ENCODE assay signal across 1 cellular context in the genomic region with DNA sequence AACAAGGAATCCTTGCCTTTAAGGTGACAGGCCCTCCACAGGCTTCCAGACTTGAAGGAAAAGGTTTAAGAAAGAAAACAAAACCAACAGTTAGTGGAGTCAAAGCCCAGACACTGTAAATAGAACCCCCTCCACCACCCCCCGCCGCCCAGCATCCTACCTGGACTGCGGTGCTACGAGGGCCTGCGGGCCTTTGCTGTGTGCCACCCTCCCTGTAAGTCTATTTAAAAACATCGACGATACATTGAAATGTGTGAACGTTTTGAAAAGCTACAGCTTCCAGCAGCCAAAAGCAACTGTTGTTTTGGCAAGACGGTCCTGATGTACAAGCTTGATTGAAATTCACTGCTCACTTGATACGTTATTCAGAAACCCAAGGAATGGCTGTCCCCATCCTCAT.
TF ChIP-seq lines count a peak whose summit lies in the region.

No MANE protein-coding gene starts in this region.

TF ChIP-seq in GM12878, 131 proteins besides CTCF, POLR2A, EP300 and RAD21:
- TF ChIP-seq MTA2 (IDR thresholded peaks at IDR 0.05; ENCODE audit: low read depth) (no peak), GATAD2B (conservative IDR thresholded peaks at IDR 0.05; ENCODE audit: low read depth) (no peak), CBFB (IDR thresholded peaks at IDR 0.05; ENCODE audit: low read depth) (no peak), POLR2AphosphoS5 (IDR thresholded peaks at IDR 0.05; ENCODE audit: low read length) (no peak), PML (IDR thresholded peaks at IDR 0.05; ENCODE audit: low read length) (no peak), FOS (IDR thresholded peaks at IDR 0.05; ENCODE audit: borderline replicate concordance, extremely low read depth, insufficient read length) (no peak), NBN (IDR thresholded peaks at IDR 0.05) (no peak), POU2F2 (IDR thresholded peaks at IDR 0.05; ENCODE audit: borderline replicate concordance, low read depth, low read length) (no peak), TARDBP (IDR thresholded peaks at IDR 0.05; ENCODE audit: borderline replicate concordance) (no peak), FOXM1 (IDR thresholded peaks at IDR 0.05; ENCODE audit: low read depth, low read length) (no peak), EZH2 (IDR thresholded peaks at IDR 0.05; ENCODE audit: borderline replicate concordance, control insufficient read depth, low read depth, low read length) (no peak)
